Comparison of ENCODE assay signal across 20 cellular contexts in the genomic region with DNA sequence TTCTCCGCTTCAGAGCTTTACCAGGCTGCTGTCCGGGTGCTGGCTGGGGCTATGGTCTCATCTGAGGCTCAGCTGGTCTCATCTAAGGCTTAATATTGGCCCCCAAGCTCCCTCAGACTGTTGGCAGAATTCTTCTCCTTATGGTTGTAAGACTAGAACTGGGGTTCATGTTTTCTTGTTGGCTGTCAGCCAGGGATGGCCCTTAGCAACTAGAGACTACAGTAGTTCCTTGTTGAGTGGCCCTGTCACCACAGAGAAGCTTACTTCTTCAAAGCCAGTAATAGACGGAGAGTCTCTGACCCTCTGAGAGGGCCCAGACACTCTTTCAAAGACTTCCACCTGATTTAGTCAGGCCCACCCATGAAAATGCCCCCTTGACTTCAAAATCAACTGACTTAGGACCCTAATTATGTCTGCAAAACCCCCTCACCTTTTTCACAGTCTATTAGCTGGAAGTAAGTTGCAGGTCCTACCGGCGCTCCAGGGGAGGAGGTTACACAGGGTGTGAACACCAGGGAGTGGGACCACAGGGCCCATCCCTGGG. TPM values are rescaled to one million over a fixed set of nuclear protein-coding genes. Genes with fewer than 3 reads are reported as not detected.
DNase-seq lines count a peak whose midpoint lies in the region; TF ChIP-seq lines count a peak whose summit lies in the region.
"Had no signal": no experiment of that assay in that cellular context is flagged by ENCODE, and none has a peak within 500 bp of the region (broad histone marks: within the 10 kb centered on the region; RNA-seq: fewer than 3 reads in every experiment).

No MANE protein-coding gene starts in this region.

- H3K4me1 ChIP-seq in OCI-LY1 (ENCODE audit: insufficient read depth, low read length, severe bottlenecking): peaks cover 40% of the 10 kb centered on the region
- H3K4me1 ChIP-seq in prostate gland (replicated peaks): no peaks in the 10 kb centered on the region
- H3K4me1 ChIP-seq: uterus had no signal

- no peaks in the 10 kb centered on the region for H4K20me1 ChIP-seq in OCI-LY1 (ENCODE audit: insufficient read depth, low read length)

- in situ Hi-C loops in G401 (cut with HindIII; ENCODE audit: low sequenced_read_pairs): no loop called here

- WGBS in lower leg skin, 2 donors: 89 to 97% methylated on average over 5 of the region's 5 CpGs
- 93% methylated on average over 5 of the region's 5 CpGs for WGBS in prostate gland

- no peak for TF ChIP-seq CTCF in OCI-LY1 (IDR thresholded peaks at IDR 0.05; ENCODE audit: low read length)
- no peak for TF ChIP-seq CTCF in lower leg skin (IDR thresholded peaks at IDR 0.05)
- TF ChIP-seq CTCF in prostate gland (IDR thresholded peaks at IDR 0.05): no peak

- no peaks in the 10 kb centered on the region for H3K9me3 ChIP-seq in OCI-LY1 (ENCODE audit: low read length)
- no peaks in the 10 kb centered on the region for H3K9me3 ChIP-seq in prostate gland
- H3K9me3 ChIP-seq: BE2C, uterus had no signal

- no peak overlapping the region for H3K4me2 ChIP-seq in OCI-LY1 (ENCODE audit: low read length)

- no peak overlapping the region for H3K9ac ChIP-seq in OCI-LY1 (ENCODE audit: low read length)

- intact Hi-C loops in lower leg skin (cut with DNase I; ENCODE audit: low total_unique reads) (no loop called here), prostate gland (cut with DNase I) (no loop called here)

- no peaks in the 10 kb centered on the region for H3F3A ChIP-seq in OCI-LY1 (ENCODE audit: insufficient read depth, low read length)

- no peak overlapping the region for H3K4me3 ChIP-seq in OCI-LY1 (ENCODE audit: low read depth, low read length, poor library complexity, severe bottlenecking)
- no peak overlapping the region for H3K4me3 ChIP-seq in lower leg skin (ENCODE audit: low read depth, poor library complexity, severe bottlenecking)
- H3K4me3 ChIP-seq in prostate gland: no peak overlapping the region
- H3K4me3 ChIP-seq: uterus had no signal

- TF ChIP-seq POLR2A in lower leg skin (IDR thresholded peaks at IDR 0.05): no peak
- TF ChIP-seq POLR2A in prostate gland (IDR thresholded peaks at IDR 0.05): no peak

- H3K36me3 ChIP-seq in OCI-LY1 (ENCODE audit: insufficient read depth, low read length) (no peaks in the 10 kb centered on the region), prostate gland (no peaks in the 10 kb centered on the region)
- H3K36me3 ChIP-seq: BE2C, brain microvascular endothelial cell, uterus had no signal

- peak; percentile 22 to 46 for DNase-seq in AML-193 (lab: John Stamatoyannopoulos, UW)
- peak; percentile 29 for DNase-seq in GDM1 (lab: John Stamatoyannopoulos, UW)
- peak; percentile 44 to 82 for DNase-seq in lower leg skin (ENCODE audit: low spot score in 2 of 2)
- DNase-seq in GM03348 (ENCODE audit: low spot score): no peak
- no peak for DNase-seq in prostate gland (ENCODE audit: low spot score)
- no peak for DNase-seq in NCI-H2171 (lab: John Stamatoyannopoulos, UW)
- no peak for DNase-seq in G401 (ENCODE audit: low spot score)
- DNase-seq: activated CD4-positive, alpha-beta T cell treated with anti-CD3 and anti-CD28 coated beads, Interleukin-2, amount 50 U/mL, for 48 hours; activated gamma-delta T cell; BE2C; brain microvascular endothelial cell; effector memory CD4-positive, alpha-beta T cell; H7; PC-3; stimulated activated CD4-positive, alpha-beta T cell treated with anti-CD3 and anti-CD28 coated beads, Interleukin-2, amount 100 ng/mL, for 24 hours; uterus had no signal

- no peaks in the 10 kb centered on the region for H3K9me2 ChIP-seq in OCI-LY1 (ENCODE audit: low read depth, low read length)

- H2AFZ ChIP-seq in OCI-LY1 (ENCODE audit: low read length): no peak overlapping the region

- H3K27ac ChIP-seq in OCI-LY1 (ENCODE audit: low read depth, low read length, poor library complexity, severe bottlenecking) (peak overlapping the region; percentile 71), prostate gland (no peak overlapping the region)
- H3K27ac ChIP-seq: brain microvascular endothelial cell, uterus had no signal

- H3K27me3 ChIP-seq in OCI-LY1 (ENCODE audit: insufficient read depth, low read length) (no peaks in the 10 kb centered on the region), prostate gland (replicated peaks; ENCODE audit: insufficient read depth) (no peaks in the 10 kb centered on the region)
- H3K27me3 ChIP-seq: BE2C, brain microvascular endothelial cell, uterus had no signal

- H3K79me2 ChIP-seq in OCI-LY1 (ENCODE audit: insufficient read depth, low read length): no peaks in the 10 kb centered on the region

RNA-seq across cellular contexts. Expression of a gene that starts 24.2 kb away (rescaled TPM):
- total RNA-seq in lower leg skin (not detected), prostate gland (1 to 10 TPM in 1 of 2 donors, not detected in 1; 2.4 TPM)
- not detected in 2 replicates for total RNA-seq in G401 (2014; rRNA removed; shearing (Covaris generic))
- total RNA-seq: fibroblast of villous mesenchyme; H7; PC-3; progenitor cell of endocrine pancreas; T-helper 1 cell treated with Interleukin-12 subunit alpha and Interleukin-12 subunit beta and Interleukin-4 antibody, amounts not matched to agents 30 ng/mL and 1 ng/mL, for 36 hours; uterus had no signal

Comparison
In these comparisons a context has a peak if more than half of its experiments do, and no peak if none do; other contexts are left out.
1. DNase-seq: peak in AML-193 (2 of 2), GDM1 (single experiment) and lower leg skin (2 of 2); none in GM03348 (single experiment), prostate gland (single experiment), NCI-H2171 (single experiment) and G401 (single experiment).